ENCODE assay signal across 11 cellular contexts in genomic region chr9:90694187-90694586, GRCh38. TPM values are rescaled to one million over a fixed set of nuclear protein-coding genes. Genes with fewer than 3 reads are reported as not detected.
"Had no signal": no experiment of that assay in that cellular context is flagged by ENCODE, and none has a peak within 500 bp of the region (broad histone marks: within the 10 kb centered on the region; RNA-seq: fewer than 3 reads in every experiment).

No MANE protein-coding gene starts in this region.

RNA-seq across cellular contexts. Expression of gene DIRAS2, which starts 51.6 kb away (rescaled TPM):
- total RNA-seq: activated B cell treated with CpG ODN at 0.5 μM for 24 hours; activated CD4-positive, alpha-beta memory T cell treated with anti-CD3 and anti-CD28 coated beads for 36 hours; activated CD4-positive, alpha-beta T cell treated with anti-CD3 and anti-CD28 coated beads, Interleukin-2, amount 10 ng/mL, durations not matched to agents 24 days and 14 days; activated CD8-positive, alpha-beta memory T cell treated with anti-CD3 and anti-CD28 coated beads for 36 hours; activated CD8-positive, alpha-beta T cell treated with anti-CD3 and anti-CD28 coated beads for 36 hours; activated naive CD4-positive, alpha-beta T cell treated with anti-CD3 and anti-CD28 coated beads for 36 hours; activated naive CD4-positive, alpha-beta T cell treated with anti-CD3 and anti-CD28 coated beads, Interleukin-2, amount 50 U/mL, for 72 hours; activated naive CD8-positive, alpha-beta T cell treated with anti-CD3 and anti-CD28 coated beads for 36 hours; activated T-helper 1 cell treated with anti-CD3 and anti-CD28 coated beads, Interleukin-12 subunit alpha, Interleukin-12 subunit beta, Interleukin-2, Interleukin-4 antibody, amounts not matched to agents 30 ng/mL and 10 ng/mL and 1 ng/mL, durations not matched to agents 14 hours and 24 hours and 36 hours; activated T-helper 17 cell treated with anti-CD3 and anti-CD28 coated beads, Interleukin-2, amount 50 U/mL, for 72 hours; aorta had no signal
- polyA plus RNA-seq: aorta had no signal
